ENCODE assay signal across 1 cellular context in the genomic region with DNA sequence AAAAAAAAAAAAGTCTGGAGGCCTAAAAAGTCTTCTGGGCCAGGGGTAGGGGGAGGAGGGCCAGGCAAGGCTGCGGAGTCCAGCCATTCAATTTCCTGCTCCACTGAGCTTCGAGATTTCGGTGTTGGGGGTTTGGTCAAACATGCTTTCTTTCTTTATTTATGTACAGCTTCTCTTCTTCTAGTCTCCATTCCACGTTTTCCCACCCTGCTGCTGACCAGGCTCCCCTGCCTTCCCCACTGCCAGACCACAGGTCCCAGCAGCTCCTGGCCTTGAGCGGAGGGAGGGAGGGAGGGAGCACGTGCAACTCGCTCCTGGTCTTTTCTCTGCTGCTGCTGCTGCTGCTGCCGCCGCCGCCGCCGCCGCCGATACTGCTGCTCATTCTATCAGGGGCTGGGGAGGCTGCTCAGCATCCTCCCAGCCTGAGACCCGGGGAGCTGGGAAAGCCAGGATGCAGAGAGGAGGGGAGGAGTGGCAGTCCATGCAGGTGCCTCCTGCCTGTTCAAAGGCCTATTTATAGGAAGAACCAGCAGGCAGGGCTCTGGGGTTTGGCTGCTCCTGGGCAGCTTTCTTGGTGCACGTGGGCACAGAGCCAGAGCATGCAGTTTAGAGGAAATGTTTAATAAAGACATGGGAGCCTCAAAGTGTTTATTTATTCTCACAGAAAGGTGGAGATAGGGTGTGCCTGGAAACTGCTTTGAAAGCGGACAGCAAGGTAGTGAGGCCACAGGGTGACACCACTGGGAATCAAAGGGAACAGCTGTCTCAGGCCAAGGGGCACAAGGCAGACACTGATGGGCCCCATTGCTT.
TF ChIP-seq lines count a peak whose summit lies in the region.

No MANE protein-coding gene starts in this region.

TF ChIP-seq in HepG2, 621 proteins besides CTCF, POLR2A, EP300 and RAD21 (continued from another document and continues in another):
- TF ChIP-seq, protein P1, sequence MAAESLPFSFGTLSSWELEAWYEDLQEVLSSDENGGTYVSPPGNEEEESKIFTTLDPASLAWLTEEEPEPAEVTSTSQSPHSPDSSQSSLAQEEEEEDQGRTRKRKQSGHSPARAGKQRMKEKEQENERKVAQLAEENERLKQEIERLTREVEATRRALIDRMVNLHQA (CRISPR knock-in tag; IDR thresholded peaks at IDR 0.05): no peak
- TF ChIP-seq, protein P2, sequence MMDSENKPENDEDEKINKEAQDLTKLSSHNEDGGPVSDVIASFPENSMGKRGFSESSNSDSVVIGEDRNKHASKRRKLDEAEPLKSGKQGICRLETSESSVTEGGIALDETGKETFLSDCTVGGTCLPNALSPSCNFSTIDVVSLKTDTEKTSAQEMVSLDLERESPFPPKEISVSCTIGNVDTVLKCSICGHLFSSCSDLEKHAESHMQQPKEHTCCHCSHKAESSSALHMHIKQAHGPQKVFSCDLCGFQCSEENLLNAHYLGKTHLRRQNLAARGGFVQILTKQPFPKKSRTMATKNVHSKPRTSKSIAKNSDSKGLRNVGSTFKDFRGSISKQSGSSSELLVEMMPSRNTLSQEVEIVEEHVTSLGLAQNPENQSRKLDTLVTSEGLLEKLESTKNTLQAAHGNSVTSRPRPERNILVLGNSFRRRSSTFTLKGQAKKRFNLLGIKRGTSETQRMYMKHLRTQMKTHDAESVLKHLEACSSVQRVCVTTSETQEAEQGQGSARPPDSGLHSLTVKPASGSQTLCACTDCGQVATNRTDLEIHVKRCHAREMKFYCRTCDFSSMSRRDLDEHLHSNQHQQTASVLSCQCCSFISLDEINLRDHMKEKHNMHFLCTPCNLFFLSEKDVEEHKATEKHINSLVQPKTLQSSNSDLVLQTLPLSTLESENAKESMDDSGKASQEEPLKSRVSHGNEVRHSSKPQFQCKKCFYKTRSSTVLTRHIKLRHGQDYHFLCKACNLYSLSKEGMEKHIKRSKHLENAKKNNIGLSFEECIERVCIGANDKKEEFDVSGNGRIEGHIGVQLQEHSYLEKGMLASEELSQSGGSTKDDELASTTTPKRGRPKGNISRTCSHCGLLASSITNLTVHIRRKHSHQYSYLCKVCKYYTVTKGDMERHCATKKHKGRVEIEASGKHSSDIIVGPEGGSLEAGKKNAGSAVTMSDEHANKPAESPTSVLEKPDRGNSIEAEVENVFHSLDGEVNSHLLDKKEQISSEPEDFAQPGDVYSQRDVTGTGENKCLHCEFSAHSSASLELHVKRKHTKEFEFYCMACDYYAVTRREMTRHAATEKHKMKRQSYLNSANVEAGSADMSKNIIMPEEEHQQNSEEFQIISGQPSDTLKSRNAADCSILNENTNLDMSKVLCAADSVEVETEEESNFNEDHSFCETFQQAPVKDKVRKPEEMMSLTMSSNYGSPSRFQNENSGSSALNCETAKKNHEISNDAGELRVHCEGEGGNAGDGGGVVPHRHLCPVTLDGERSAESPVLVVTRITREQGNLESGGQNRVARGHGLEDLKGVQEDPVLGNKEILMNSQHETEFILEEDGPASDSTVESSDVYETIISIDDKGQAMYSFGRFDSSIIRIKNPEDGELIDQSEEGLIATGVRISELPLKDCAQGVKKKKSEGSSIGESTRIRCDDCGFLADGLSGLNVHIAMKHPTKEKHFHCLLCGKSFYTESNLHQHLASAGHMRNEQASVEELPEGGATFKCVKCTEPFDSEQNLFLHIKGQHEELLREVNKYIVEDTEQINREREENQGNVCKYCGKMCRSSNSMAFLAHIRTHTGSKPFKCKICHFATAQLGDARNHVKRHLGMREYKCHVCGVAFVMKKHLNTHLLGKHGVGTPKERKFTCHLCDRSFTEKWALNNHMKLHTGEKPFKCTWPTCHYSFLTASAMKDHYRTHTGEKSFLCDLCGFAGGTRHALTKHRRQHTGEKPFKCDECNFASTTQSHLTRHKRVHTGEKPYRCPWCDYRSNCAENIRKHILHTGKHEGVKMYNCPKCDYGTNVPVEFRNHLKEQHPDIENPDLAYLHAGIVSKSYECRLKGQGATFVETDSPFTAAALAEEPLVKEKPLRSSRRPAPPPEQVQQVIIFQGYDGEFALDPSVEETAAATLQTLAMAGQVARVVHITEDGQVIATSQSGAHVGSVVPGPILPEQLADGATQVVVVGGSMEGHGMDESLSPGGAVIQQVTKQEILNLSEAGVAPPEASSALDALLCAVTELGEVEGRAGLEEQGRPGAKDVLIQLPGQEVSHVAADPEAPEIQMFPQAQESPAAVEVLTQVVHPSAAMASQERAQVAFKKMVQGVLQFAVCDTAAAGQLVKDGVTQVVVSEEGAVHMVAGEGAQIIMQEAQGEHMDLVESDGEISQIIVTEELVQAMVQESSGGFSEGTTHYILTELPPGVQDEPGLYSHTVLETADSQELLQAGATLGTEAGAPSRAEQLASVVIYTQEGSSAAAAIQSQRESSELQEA (CRISPR knock-in tag; IDR thresholded peaks at IDR 0.05; ENCODE audit: not compliant biosample characterization): no peak
- TF ChIP-seq ZNF264 (CRISPR knock-in tag; IDR thresholded peaks at IDR 0.05) (0 out of 2 replicates have a peak, but pooled peaks have one; percentile 70), ZNF605 (CRISPR knock-in tag; IDR thresholded peaks at IDR 0.05) (peak; percentile 32; the same call in 1 of the 2 replicates), ZNF260 (CRISPR knock-in tag; IDR thresholded peaks at IDR 0.05; ENCODE audit: borderline replicate concordance, low read depth) (no peak), THAP11 (CRISPR knock-in tag; IDR thresholded peaks at IDR 0.05) (0 out of 2 replicates have a peak, but pooled peaks have one; percentile 33), ZNF740 (CRISPR knock-in tag; IDR thresholded peaks at IDR 0.05) (no peak; the same call in 1 of the 2 replicates), PITX1 (CRISPR knock-in tag; IDR thresholded peaks at IDR 0.05) (peak; percentile 30; the same call in 1 of the 2 replicates), ZSCAN20 (CRISPR knock-in tag; IDR thresholded peaks at IDR 0.05; ENCODE audit: borderline replicate concordance) (0 out of 2 replicates have a peak, but pooled peaks have one; percentile 60), ZNF558 (CRISPR knock-in tag; IDR thresholded peaks at IDR 0.05; ENCODE audit: borderline replicate concordance) (no peak), ZNF550 (CRISPR knock-in tag; IDR thresholded peaks at IDR 0.05; ENCODE audit: borderline replicate concordance) (peak; percentile 69; the same call in 1 of the 2 replicates), CEBPZ (IDR thresholded peaks at IDR 0.05; ENCODE audit: low read length) (no peak), ZNF101 (CRISPR knock-in tag; IDR thresholded peaks at IDR 0.05; ENCODE audit: borderline replicate concordance, low read depth) (no peak), DMTF1 (CRISPR knock-in tag; IDR thresholded peaks at IDR 0.05) (no peak), KAT8 (CRISPR knock-in tag; IDR thresholded peaks at IDR 0.05) (no peak), ZNF501 (CRISPR knock-in tag; IDR thresholded peaks at IDR 0.05) (peak; percentile 77; the same call in 1 of the 2 replicates), SP140L (CRISPR knock-in tag; IDR thresholded peaks at IDR 0.05; ENCODE audit: borderline replicate concordance) (no peak), CBX1 (IDR thresholded peaks at IDR 0.05; ENCODE audit: low read depth) (no peak), ARNT2 (CRISPR knock-in tag; IDR thresholded peaks at IDR 0.05; ENCODE audit: low read depth) (peak; percentile 82), TBP (CRISPR knock-in tag; IDR thresholded peaks at IDR 0.05) (no peak), MZF1 (CRISPR knock-in tag; IDR thresholded peaks at IDR 0.05; ENCODE audit: borderline replicate concordance) (no peak), ZZZ3 (CRISPR knock-in tag; IDR thresholded peaks at IDR 0.05; ENCODE audit: borderline replicate concordance) (no peak), ZNF383 (CRISPR knock-in tag; IDR thresholded peaks at IDR 0.05; ENCODE audit: borderline replicate concordance) (no peak), ZNF317 (CRISPR knock-in tag; IDR thresholded peaks at IDR 0.05) (no peak), ZNF652 (CRISPR knock-in tag; IDR thresholded peaks at IDR 0.05; ENCODE audit: borderline replicate concordance, low read depth) (0 out of 2 replicates have a peak, but pooled peaks have one; percentile 12), GFI1 (CRISPR knock-in tag; IDR thresholded peaks at IDR 0.05; ENCODE audit: borderline replicate concordance) (no peak), CEBPG (CRISPR knock-in tag; IDR thresholded peaks at IDR 0.05) (peak; percentile 2; the same call in 1 of the 2 replicates), ZNF326 (CRISPR knock-in tag; IDR thresholded peaks at IDR 0.05; ENCODE audit: borderline replicate concordance) (no peak), FOXP1 (IDR thresholded peaks at IDR 0.05) (no peak), FOXP1 (CRISPR knock-in tag; IDR thresholded peaks at IDR 0.05) (peak; percentile 13; the same call in 1 of the 2 replicates)
- TF ChIP-seq, protein P3, sequence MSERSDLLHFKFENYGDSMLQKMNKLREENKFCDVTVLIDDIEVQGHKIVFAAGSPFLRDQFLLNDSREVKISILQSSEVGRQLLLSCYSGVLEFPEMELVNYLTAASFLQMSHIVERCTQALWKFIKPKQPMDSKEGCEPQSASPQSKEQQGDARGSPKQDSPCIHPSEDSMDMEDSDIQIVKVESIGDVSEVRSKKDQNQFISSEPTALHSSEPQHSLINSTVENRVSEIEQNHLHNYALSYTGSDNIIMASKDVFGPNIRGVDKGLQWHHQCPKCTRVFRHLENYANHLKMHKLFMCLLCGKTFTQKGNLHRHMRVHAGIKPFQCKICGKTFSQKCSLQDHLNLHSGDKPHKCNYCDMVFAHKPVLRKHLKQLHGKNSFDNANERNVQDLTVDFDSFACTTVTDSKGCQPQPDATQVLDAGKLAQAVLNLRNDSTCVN (CRISPR knock-in tag; IDR thresholded peaks at IDR 0.05; ENCODE audit: borderline replicate concordance): 0 out of 2 replicates have a peak, but pooled peaks have one; percentile 56
- TF ChIP-seq, protein P4, sequence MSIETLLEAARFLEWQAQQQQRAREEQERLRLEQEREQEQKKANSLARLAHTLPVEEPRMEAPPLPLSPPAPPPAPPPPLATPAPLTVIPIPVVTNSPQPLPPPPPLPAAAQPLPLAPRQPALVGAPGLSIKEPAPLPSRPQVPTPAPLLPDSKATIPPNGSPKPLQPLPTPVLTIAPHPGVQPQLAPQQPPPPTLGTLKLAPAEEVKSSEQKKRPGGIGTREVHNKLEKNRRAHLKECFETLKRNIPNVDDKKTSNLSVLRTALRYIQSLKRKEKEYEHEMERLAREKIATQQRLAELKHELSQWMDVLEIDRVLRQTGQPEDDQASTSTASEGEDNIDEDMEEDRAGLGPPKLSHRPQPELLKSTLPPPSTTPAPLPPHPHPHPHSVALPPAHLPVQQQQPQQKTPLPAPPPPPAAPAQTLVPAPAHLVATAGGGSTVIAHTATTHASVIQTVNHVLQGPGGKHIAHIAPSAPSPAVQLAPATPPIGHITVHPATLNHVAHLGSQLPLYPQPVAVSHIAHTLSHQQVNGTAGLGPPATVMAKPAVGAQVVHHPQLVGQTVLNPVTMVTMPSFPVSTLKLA (IDR thresholded peaks at IDR 0.05): peak; percentile 27; the same call in 1 of the 2 replicates
- TF ChIP-seq, protein P5, sequence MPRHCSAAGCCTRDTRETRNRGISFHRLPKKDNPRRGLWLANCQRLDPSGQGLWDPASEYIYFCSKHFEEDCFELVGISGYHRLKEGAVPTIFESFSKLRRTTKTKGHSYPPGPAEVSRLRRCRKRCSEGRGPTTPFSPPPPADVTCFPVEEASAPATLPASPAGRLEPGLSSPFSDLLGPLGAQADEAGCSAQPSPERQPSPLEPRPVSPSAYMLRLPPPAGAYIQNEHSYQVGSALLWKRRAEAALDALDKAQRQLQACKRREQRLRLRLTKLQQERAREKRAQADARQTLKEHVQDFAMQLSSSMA (CRISPR knock-in tag; IDR thresholded peaks at IDR 0.05): peak; percentile 61; the same call in 1 of the 2 replicates
- TF ChIP-seq, protein P6, sequence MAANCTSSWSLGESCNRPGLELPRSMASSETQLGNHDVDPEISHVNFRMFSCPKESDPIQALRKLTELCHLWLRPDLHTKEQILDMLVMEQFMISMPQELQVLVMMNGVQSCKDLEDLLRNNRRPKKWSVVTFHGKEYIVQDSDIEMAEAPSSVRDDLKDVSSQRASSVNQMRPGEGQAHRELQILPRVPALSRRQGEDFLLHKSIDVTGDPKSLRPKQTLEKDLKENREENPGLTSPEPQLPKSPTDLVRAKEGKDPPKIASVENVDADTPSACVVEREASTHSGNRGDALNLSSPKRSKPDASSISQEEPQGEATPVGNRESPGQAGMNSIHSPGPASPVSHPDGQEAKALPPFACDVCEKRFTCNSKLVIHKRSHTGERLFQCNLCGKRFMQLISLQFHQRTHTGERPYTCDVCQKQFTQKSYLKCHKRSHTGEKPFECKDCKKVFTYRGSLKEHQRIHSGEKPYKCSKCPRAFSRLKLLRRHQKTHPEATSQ (CRISPR knock-in tag; IDR thresholded peaks at IDR 0.05; ENCODE audit: borderline replicate concordance): no peak
